9 cellular contexts compared by ENCODE assay signal in the genomic region with DNA sequence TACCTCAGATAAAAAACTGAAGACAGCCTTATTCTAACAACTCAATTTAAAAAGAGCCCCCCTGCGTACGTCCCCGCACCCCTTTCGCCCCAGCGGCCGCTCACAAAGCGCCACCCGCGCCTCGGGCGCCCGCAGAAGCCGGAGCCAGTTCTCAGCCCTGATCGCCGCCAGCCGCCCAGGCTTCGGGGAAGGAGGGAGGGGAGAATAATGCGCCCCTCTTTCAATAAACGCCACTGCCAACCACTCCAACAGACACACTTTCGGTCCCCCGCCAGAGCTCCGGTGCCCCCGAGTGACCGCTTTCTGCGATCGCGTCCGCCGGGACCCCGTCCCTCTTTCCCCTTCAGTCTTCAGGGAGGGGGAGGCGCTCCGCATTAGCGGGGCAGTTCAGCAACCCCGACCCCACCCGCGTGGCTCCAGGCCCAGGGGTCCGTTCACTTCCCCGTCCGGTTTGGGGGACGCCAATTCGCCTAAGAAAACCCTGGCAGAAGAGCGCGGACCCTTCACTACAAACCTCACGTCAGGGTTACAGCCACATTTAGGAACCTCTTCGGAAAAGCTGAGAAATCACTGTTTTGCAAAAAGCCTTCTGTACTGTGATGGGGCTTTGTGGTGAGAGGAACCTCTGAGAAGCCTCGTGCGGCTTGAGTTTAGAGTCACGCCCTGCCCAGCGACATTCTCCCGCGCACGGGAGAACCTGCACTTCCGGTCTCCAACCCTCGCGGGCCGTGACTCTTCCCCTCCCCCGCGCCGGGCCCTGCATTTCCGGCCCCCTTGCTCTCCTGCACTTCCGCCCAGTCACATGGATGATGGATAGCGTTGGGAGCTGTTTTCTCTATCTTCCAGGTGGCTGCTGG. TPM values are rescaled to one million over a fixed set of nuclear protein-coding genes. Genes with fewer than 3 reads are reported as not detected.
A peak's percentile ranks its signal among the peaks of the same experiment; 100 is the strongest.
DNase-seq lines count a peak whose midpoint lies in the region; ATAC-seq, FAIRE-seq and TF ChIP-seq lines count a peak whose summit lies in the region.
"Had no signal": no experiment of that assay in that cellular context is flagged by ENCODE, and none has a peak within 500 bp of the region (broad histone marks: within the 10 kb centered on the region; RNA-seq: fewer than 3 reads in every experiment).

No MANE protein-coding gene starts in this region.

- H3K4me1 ChIP-seq in fibroblast of lung (ENCODE audit: control insufficient read depth, extremely low read depth, insufficient read depth, low read length): no peaks in the 10 kb centered on the region

- TF ChIP-seq CTCF in fibroblast of lung (conservative IDR thresholded peaks at IDR 0.05 in 1 of 2, IDR thresholded peaks at IDR 0.05 in 1 of 2; ENCODE audit: low read depth in 1 of 2, low read length in 2 of 2): no peak

- H2AFZ ChIP-seq in fibroblast of lung (ENCODE audit: low read length): peak overlapping the region; percentile 51

- TF ChIP-seq POLR2A in GM12892 (IDR thresholded peaks at IDR 0.05; ENCODE audit: low read depth, low read length): 0 out of 2 replicates have a peak, but pooled peaks have one; percentile 30

- peaks cover 23% of the 10 kb centered on the region for H3K27me3 ChIP-seq in fibroblast of lung (ENCODE audit: control insufficient read depth, insufficient read depth, low read length)

- H3K36me3 ChIP-seq in fibroblast of lung (ENCODE audit: control insufficient read depth, insufficient read depth, low read length): no peaks in the 10 kb centered on the region

- no peak overlapping the region for H3K27ac ChIP-seq in fibroblast of lung (ENCODE audit: insufficient read depth, low read length)

- H3K9me3 ChIP-seq in fibroblast of lung (ENCODE audit: control insufficient read depth, insufficient read depth, low read depth, low read length): no peaks in the 10 kb centered on the region

- ATAC-seq in GM21367 (IDR thresholded peaks at IDR 0.05; ENCODE audit: unreplicated experiment) (no peak), GM21515 (IDR thresholded peaks at IDR 0.05; ENCODE audit: unreplicated experiment) (no peak)

- H3K79me2 ChIP-seq in fibroblast of lung (ENCODE audit: control insufficient read depth, insufficient read depth, low read length): no peaks in the 10 kb centered on the region

- peak; percentile 5 for FAIRE-seq in GM12892 (lab: Jason Lieb, UNC)

- no peak for DNase-seq in GM12892 (ENCODE audit: insufficient read length)
- DNase-seq in NCI-H187 (lab: John Stamatoyannopoulos, UW): peak; percentile 88 to 97
- DNase-seq in fibroblast of lung (ENCODE audit: low read depth in 2 of 2): peak in 1 of 2 donors; percentile 34
- peak; percentile 92 for DNase-seq in retina
- no peak for DNase-seq in GM19240 (ENCODE audit: insufficient read length, low spot score)
- no peak for DNase-seq in middle frontal gyrus (ENCODE audit: extremely low spot score, low spot score)
- DNase-seq: NCI-H526 treated with DMSO at 0.1 percent for 48 hours had no signal

- H3K4me3 ChIP-seq in fibroblast of lung (replicated peaks in 1 of 4; ENCODE audit: control extremely low read depth in 1 of 4, insufficient read depth in 1 of 4, low read depth in 3 of 4, low read length in 4 of 4): peak overlapping the region; percentile 18 to 51 (median 44)

- no peak overlapping the region for H3K9ac ChIP-seq in fibroblast of lung (ENCODE audit: insufficient read depth, low read length)

- peak overlapping the region; percentile 75 for H3K4me2 ChIP-seq in fibroblast of lung (ENCODE audit: extremely low read depth, insufficient read depth, low read length)

- H4K20me1 ChIP-seq in fibroblast of lung (ENCODE audit: control insufficient read depth, extremely low read depth, insufficient read depth, low read length): no peaks in the 10 kb centered on the region

RNA-seq across cellular contexts. Expression of a gene that starts 18.7 kb away (rescaled TPM):
- polyA plus RNA-seq in GM12892 (2012; ENCODE audit: missing spikeins): 1.00 TPM
- not detected in 2 replicates for total RNA-seq in fibroblast of lung
- polyA plus RNA-seq in fibroblast of lung: 0.01 TPM in 1 of 2 replicates, not detected in the other
- 0.06 TPM in 1 of 2 replicates, not detected in the other for polyA plus RNA-seq in fibroblast of lung (2012)
- 0.08 TPM in 1 of 2 replicates, not detected in the other for polyA minus RNA-seq in fibroblast of lung (ENCODE audit: low replicate concordance)

Comparison
In these comparisons a context has a peak if more than half of its experiments do, and no peak if none do; other contexts are left out.
1. DNase-seq: peak in NCI-H187 (2 of 2) and retina (single experiment); none in GM12892 (single experiment), GM19240 (single experiment) and middle frontal gyrus (single experiment).